Comparison of ENCODE assay signal across 10 cellular contexts in genomic region chr1:9186082-9186859, GRCh38.
"Had no signal": no experiment of that assay in that cellular context is flagged by ENCODE, and none has a peak within 500 bp of the region (broad histone marks: within the 10 kb centered on the region; RNA-seq: fewer than 3 reads in every experiment).

No MANE protein-coding gene starts in this region.

- H3K27me3 ChIP-seq: adrenal gland had no signal

- DNase-seq: activated naive CD4-positive, alpha-beta T cell treated with anti-CD3 and anti-CD28 coated beads, Interleukin-2, amount 10 ng/mL, durations not matched to agents 7 days and 5 days; adrenal gland; dorsolateral prefrontal cortex; esophagus squamous epithelium; kidney glomerular epithelial cell; stimulated activated CD4-positive, alpha-beta T cell treated with anti-CD3 and anti-CD28 coated beads, Interleukin-15, amount 100 ng/mL, for 24 hours; stimulated activated CD4-positive, alpha-beta T cell treated with anti-CD3 and anti-CD28 coated beads, Interleukin-4, amount 100 ng/mL, for 24 hours had no signal

- H3K27ac Mint-ChIP-seq: activated naive CD4-positive, alpha-beta T cell treated with anti-CD3 and anti-CD28 coated beads, Interleukin-2, amount 10 ng/mL, durations not matched to agents 7 days and 5 days; activated T-helper 2 cell treated with anti-CD3 and anti-CD28 coated beads, Interferon-gamma antibody, Interleukin-2, Interleukin-4, amounts not matched to agents 10 μg/mL and 5 μg/mL and 100 μg/mL, durations not matched to agents 14 hours and 24 hours and 36 hours; T-helper 1 cell treated with Interleukin-12 subunit alpha and Interleukin-12 subunit beta and Interleukin-4 antibody, amounts not matched to agents 30 μg/mL and 1 μg/mL, for 36 hours had no signal

- H3K4me3 ChIP-seq: adrenal gland, dorsolateral prefrontal cortex, esophagus squamous epithelium, hepatocyte had no signal

- H3K27ac ChIP-seq: adrenal gland, dorsolateral prefrontal cortex, esophagus squamous epithelium, hepatocyte had no signal

- H3K36me3 ChIP-seq: adrenal gland, esophagus squamous epithelium had no signal

- H3K4me3 Mint-ChIP-seq: activated naive CD4-positive, alpha-beta T cell treated with anti-CD3 and anti-CD28 coated beads, Interleukin-2, amount 10 ng/mL, durations not matched to agents 7 days and 5 days; T-helper 1 cell treated with Interleukin-12 subunit alpha and Interleukin-12 subunit beta and Interleukin-4 antibody, amounts not matched to agents 30 μg/mL and 1 μg/mL, for 36 hours had no signal

- H3K36me3 Mint-ChIP-seq: activated naive CD4-positive, alpha-beta T cell treated with anti-CD3 and anti-CD28 coated beads, Interleukin-2, amount 10 ng/mL, durations not matched to agents 7 days and 5 days had no signal

- H3K9me3 Mint-ChIP-seq: activated naive CD4-positive, alpha-beta T cell treated with anti-CD3 and anti-CD28 coated beads, Interleukin-2, amount 10 ng/mL, durations not matched to agents 7 days and 5 days; activated T-helper 2 cell treated with anti-CD3 and anti-CD28 coated beads, Interferon-gamma antibody, Interleukin-2, Interleukin-4, amounts not matched to agents 10 μg/mL and 5 μg/mL and 100 μg/mL, durations not matched to agents 14 hours and 24 hours and 36 hours; T-helper 1 cell treated with Interleukin-12 subunit alpha and Interleukin-12 subunit beta and Interleukin-4 antibody, amounts not matched to agents 30 μg/mL and 1 μg/mL, for 36 hours had no signal
